ENCODE assay signal across 10 cellular contexts in the genomic region with DNA sequence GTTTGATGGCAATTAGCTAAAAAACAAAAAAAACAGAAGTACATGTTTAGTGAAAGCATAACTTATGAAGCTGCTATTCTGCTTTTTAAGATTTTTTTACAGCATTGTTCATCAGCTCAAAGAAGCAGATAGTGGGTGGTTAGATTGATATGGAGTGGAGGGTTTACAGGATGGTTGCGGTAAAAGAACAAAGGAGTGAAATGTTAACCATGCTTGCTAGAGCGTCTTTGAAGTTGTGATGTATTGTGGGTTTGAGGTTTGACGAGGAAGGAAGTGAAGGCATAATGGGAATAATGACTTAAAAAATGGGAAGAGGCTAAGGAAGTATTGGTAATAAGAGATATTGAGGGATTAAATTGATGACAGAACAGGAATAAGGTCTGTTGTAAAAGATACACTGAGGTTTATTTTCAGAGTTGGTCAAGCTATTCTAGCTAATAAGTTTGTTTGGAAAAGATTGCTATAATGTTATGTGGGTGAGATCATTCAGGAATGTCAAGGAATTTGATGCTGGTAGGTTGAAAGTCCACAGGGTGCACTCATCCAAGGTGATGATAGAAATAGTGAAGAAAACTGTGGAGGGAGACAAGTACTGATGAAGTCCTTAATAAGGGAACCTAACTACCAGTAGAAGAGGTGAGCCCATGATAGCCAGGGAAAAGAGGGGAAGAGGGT. TPM values are rescaled to one million over a fixed set of nuclear protein-coding genes. Genes with fewer than 3 reads are reported as not detected.
DNase-seq lines count a peak whose midpoint lies in the region; TF ChIP-seq lines count a peak whose summit lies in the region.
"Had no signal": no experiment of that assay in that cellular context is flagged by ENCODE, and none has a peak within 500 bp of the region (broad histone marks: within the 10 kb centered on the region; RNA-seq: fewer than 3 reads in every experiment).

No MANE protein-coding gene starts in this region.

- no peak for TF ChIP-seq POLR2A in transverse colon (IDR thresholded peaks at IDR 0.05)

- TF ChIP-seq CTCF in astrocyte of the cerebellum (IDR thresholded peaks at IDR 0.05; ENCODE audit: low read depth, low read length, missing control alignments) (no peak), transverse colon (IDR thresholded peaks at IDR 0.05) (no peak)

- intact Hi-C loops in transverse colon (cut with DNase I; ENCODE audit: low total_unique reads) = no loop called here

- no peak overlapping the region for H3K9ac ChIP-seq in Karpas-422 (ENCODE audit: low read length)

- H2AFZ ChIP-seq in Karpas-422 (ENCODE audit: low read length) = no peak overlapping the region

- H3K9me3 ChIP-seq in mesodermal cell (ENCODE audit: control insufficient read depth, low read length) = no peaks in the 10 kb centered on the region
- H3K9me3 ChIP-seq in Karpas-422 (ENCODE audit: low read length) = no peaks in the 10 kb centered on the region
- H3K9me3 ChIP-seq in transverse colon = no peaks in the 10 kb centered on the region

- DNase-seq in AG20443 (ENCODE audit: low spot score) (peak; percentile 31), HCEC 1CT (peak; percentile 18), astrocyte of the cerebellum (ENCODE audit: low read depth) (peak; percentile 20), Karpas-422 (no peak), transverse colon (no peak), amygdala (lab: John Stamatoyannopoulos, UW) (no peak)
- DNase-seq in activated T-cell treated with anti-CD3 and anti-CD28 coated beads, Interleukin-2, amount 50 U/mL, for 1 hour = no peak
- DNase-seq: NCI-H774, T-helper 1 cell had no signal

- in situ Hi-C loops in astrocyte of the cerebellum (cut with HindIII; ENCODE audit: low sequenced_read_pairs) = no loop called here
- in situ Hi-C loops in transverse colon (cut with MboI; ENCODE audit: low pct_ligation_motif_present in 1 of 4, low pct_unique_long_range_greater_than_20kb in 1 of 4, low sequenced_read_pairs in 3 of 4) = no loop called here

- H3K4me3 ChIP-seq in astrocyte of the cerebellum (ENCODE audit: low read depth, low read length) = no peak overlapping the region
- no peak overlapping the region for H3K4me3 ChIP-seq in mesodermal cell (ENCODE audit: extremely low read depth, insufficient read depth, low read length, poor library complexity, severe bottlenecking)
- H3K4me3 ChIP-seq in Karpas-422 (ENCODE audit: low read length) = no peak overlapping the region
- no peak overlapping the region for H3K4me3 ChIP-seq in transverse colon

- no peak for TF ChIP-seq EP300 in transverse colon (IDR thresholded peaks at IDR 0.05; ENCODE audit: low read depth)

- H3K27me3 ChIP-seq in Karpas-422 (ENCODE audit: low read length) (no peaks in the 10 kb centered on the region), transverse colon (no peaks in the 10 kb centered on the region)

- H3K4me1 ChIP-seq in mesodermal cell (ENCODE audit: control insufficient read depth, insufficient read depth, low read length, poor library complexity, severe bottlenecking) = peaks cover 16% of the 10 kb centered on the region
- H3K4me1 ChIP-seq in Karpas-422 (ENCODE audit: low read length) = peaks cover 34% of the 10 kb centered on the region
- peaks cover 0 to 33% (median 13%) of the 10 kb centered on the region in 4 donors for H3K4me1 ChIP-seq in transverse colon

- no peaks in the 10 kb centered on the region for H3K9me2 ChIP-seq in Karpas-422 (replicated peaks; ENCODE audit: insufficient read depth, low read length)

- WGBS in mesodermal cell (ENCODE audit: insufficient coverage in 2 of 2), 2 experiments = 36 to 61% methylated on average over 3 of the region's 3 CpGs
- 69 to 71% methylated on average over 3 of the region's 3 CpGs for WGBS in transverse colon (ENCODE audit: low coverage in 1 of 2), 2 donors

- no peak overlapping the region for H3K4me2 ChIP-seq in Karpas-422 (ENCODE audit: low read depth, low read length, poor library complexity, severe bottlenecking)

- peaks cover 100% of the 10 kb centered on the region for H3K79me2 ChIP-seq in Karpas-422 (ENCODE audit: low read length)

- H3K36me3 ChIP-seq in mesodermal cell (ENCODE audit: control insufficient read depth, insufficient read depth, low read length) (no peaks in the 10 kb centered on the region), Karpas-422 (ENCODE audit: insufficient read depth, low read length) (no peaks in the 10 kb centered on the region), transverse colon (no peaks in the 10 kb centered on the region)

- peaks cover 4% of the 10 kb centered on the region; the same call in 1 of the 2 replicates for H4K20me1 ChIP-seq in Karpas-422 (ENCODE audit: insufficient read depth, low read depth, low read length)

- H3K27ac ChIP-seq in mesodermal cell (ENCODE audit: low read depth, low read length, severe bottlenecking) = peak overlapping the region; percentile 42
- H3K27ac ChIP-seq in Karpas-422 (ENCODE audit: low read length) = no peak overlapping the region
- no peak overlapping the region for H3K27ac ChIP-seq in transverse colon

RNA-seq across cellular contexts. Expression of a gene that starts 14.6 kb away (rescaled TPM):
- polyA plus RNA-seq in mesodermal cell (2013, experiment 1 of 2) = 12.1 TPM
- polyA plus RNA-seq in mesodermal cell (2013, experiment 2 of 2) = 12.4 TPM
- 26.6 and 30.3 TPM in 2 replicates for total RNA-seq in Karpas-422 (2014; rRNA removed; shearing (Covaris generic); ENCODE audit: low replicate concordance)
- 1,000 to 10,000 TPM in 1 of 4 donors, 10 to 100 TPM in 3; 25.4 to 1,178 (median 36.7) TPM for total RNA-seq in transverse colon

Comparison
In these comparisons a context has a peak if more than half of its experiments do, and no peak if none do; other contexts are left out.
1. DNase-seq: peak in AG20443 (single experiment), HCEC 1CT (single experiment) and astrocyte of the cerebellum (single experiment); none in Karpas-422 (single experiment), transverse colon (single experiment), amygdala (0 of 56) and activated T-cell treated with anti-CD3 and anti-CD28 coated beads, Interleukin-2, amount 50 U/mL, for 1 hour (single experiment).